20 cellular contexts compared by ENCODE assay signal in genomic region chr16:1169285-1170075, GRCh38. TPM values are rescaled to one million over a fixed set of nuclear protein-coding genes. Genes with fewer than 3 reads are reported as not detected.
DNase-seq lines count a peak whose midpoint lies in the region; ATAC-seq, FAIRE-seq and TF ChIP-seq lines count a peak whose summit lies in the region.
"Had no signal": no experiment of that assay in that cellular context is flagged by ENCODE, and none has a peak within 500 bp of the region (broad histone marks: within the 10 kb centered on the region; RNA-seq: fewer than 3 reads in every experiment).

No MANE protein-coding gene starts in this region.

- no peak overlapping the region for H3K27ac ChIP-seq in H1 (ENCODE audit: low read depth, low read length)
- H3K27ac ChIP-seq in mesenchymal stem cell (ENCODE audit: low read length, poor library complexity, severe bottlenecking): no peak overlapping the region
- no peak overlapping the region for H3K27ac ChIP-seq in smooth muscle cell (ENCODE audit: low read depth)
- H3K27ac ChIP-seq: psoas muscle, SJSA1 had no signal

- H3K4ac ChIP-seq in H1 (replicated peaks; ENCODE audit: insufficient read length, low read depth, low read length) (no peak overlapping the region), mesenchymal stem cell (ENCODE audit: low read depth in 1 of 2, low read length in 2 of 2) (no peak overlapping the region)

- H3K79me1 ChIP-seq in H1 (ENCODE audit: low read depth, low read length): peaks cover 12% of the 10 kb centered on the region
- no peaks in the 10 kb centered on the region for H3K79me1 ChIP-seq in mesenchymal stem cell (replicated peaks; ENCODE audit: low read length, poor library complexity, severe bottlenecking)

- H3K36me3 ChIP-seq in H7 (replicated peaks; ENCODE audit: control insufficient read depth, insufficient read depth, low read length): no peaks in the 10 kb centered on the region
- H3K36me3 ChIP-seq in H1 (ENCODE audit: control insufficient read depth in 2 of 4, insufficient read depth in 4 of 4, low read length in 3 of 4): no peaks in the 10 kb centered on the region
- H3K36me3 ChIP-seq in mesenchymal stem cell (ENCODE audit: control insufficient read depth in 1 of 2, insufficient read depth in 2 of 2, low read depth in 1 of 2, low read length in 2 of 2): no peaks in the 10 kb centered on the region
- H3K36me3 ChIP-seq in smooth muscle cell (ENCODE audit: low read depth): no peaks in the 10 kb centered on the region
- H3K36me3 ChIP-seq: SJSA1 had no signal

- H3K4me3 ChIP-seq in H7 (ENCODE audit: insufficient read depth, low read depth, low read length) (no peak overlapping the region), H1 (ENCODE audit: extremely low read depth in 1 of 4, insufficient read depth in 2 of 4, low read depth in 3 of 4, low read length in 4 of 4) (no peak overlapping the region), mesenchymal stem cell (ENCODE audit: insufficient read depth in 1 of 2, low read depth in 1 of 2, low read length in 2 of 2) (peak overlapping the region in 1 of 2 experiments; percentile 8), smooth muscle cell (no peak overlapping the region)
- H3K4me3 ChIP-seq: psoas muscle, SJSA1 had no signal

- H3K4me2 ChIP-seq in H1 (ENCODE audit: insufficient read depth in 1 of 2, low read depth in 2 of 2, low read length in 2 of 2) (no peak overlapping the region), mesenchymal stem cell (ENCODE audit: low read length, poor library complexity, severe bottlenecking) (no peak overlapping the region), smooth muscle cell (peak overlapping the region; percentile 74)

- no peak overlapping the region for H3K18ac ChIP-seq in H1 (ENCODE audit: extremely low read depth, low read length)
- H3K18ac ChIP-seq in mesenchymal stem cell (ENCODE audit: low read depth in 1 of 2, low read length in 2 of 2): peak overlapping the region in 1 of 2 experiments; percentile 69

- no peaks in the 10 kb centered on the region for H3K27me3 ChIP-seq in H7 (ENCODE audit: control insufficient read depth, insufficient read depth, low read length)
- H3K27me3 ChIP-seq in H1 (replicated peaks in 1 of 4; ENCODE audit: control insufficient read depth in 3 of 4, extremely low read depth in 1 of 4, insufficient read depth in 3 of 4, low read length in 3 of 4): no peaks in the 10 kb centered on the region
- H3K27me3 ChIP-seq in mesenchymal stem cell (ENCODE audit: control insufficient read depth in 1 of 2, insufficient read depth in 1 of 2, low read length in 2 of 2): peaks cover 38 to 41% of the 10 kb centered on the region in 2 experiments
- no peaks in the 10 kb centered on the region for H3K27me3 ChIP-seq in smooth muscle cell (ENCODE audit: low read depth)

- TF ChIP-seq POLR2A in H1 (IDR thresholded peaks at IDR 0.05; ENCODE audit: control extremely low read depth in 1 of 2, low read depth in 2 of 2, low read length in 2 of 2): no peak

- H3K23ac ChIP-seq in H1 (ENCODE audit: insufficient read length) (no peak overlapping the region), mesenchymal stem cell (ENCODE audit: low read length in 2 of 2) (no peak overlapping the region)

- no peak overlapping the region for H4K5ac ChIP-seq in H1 (ENCODE audit: insufficient read length, low read depth, low read length)

- H2AFZ ChIP-seq in H1 (ENCODE audit: low read length) (no peak overlapping the region), mesenchymal stem cell (ENCODE audit: low read depth, low read length) (no peak overlapping the region), smooth muscle cell (ENCODE audit: low read depth) (no peak overlapping the region)

- H3K14ac ChIP-seq in H1 (ENCODE audit: insufficient read length) (no peak overlapping the region), mesenchymal stem cell (ENCODE audit: low read length in 2 of 2) (no peak overlapping the region)

- H2AK5ac ChIP-seq in H1 (ENCODE audit: low read depth, low read length) (no peak overlapping the region), mesenchymal stem cell (ENCODE audit: low read length, severe bottlenecking) (no peak overlapping the region)

- H3K56ac ChIP-seq in H1 (replicated peaks; ENCODE audit: insufficient read length, low read depth, low read length): no peak overlapping the region

- FAIRE-seq in H1 (lab: Jason Lieb, UNC): no peak

- H4K20me1 ChIP-seq in H1 (replicated peaks in 1 of 2; ENCODE audit: control insufficient read depth in 1 of 2, insufficient read depth in 2 of 2, low read length in 2 of 2) (peaks cover 16 to 31% of the 10 kb centered on the region in 2 experiments), smooth muscle cell (ENCODE audit: low read depth) (peaks cover 1% of the 10 kb centered on the region)

- no peak for TF ChIP-seq EP300 in H1 (IDR thresholded peaks at IDR 0.05; ENCODE audit: borderline replicate concordance in 1 of 2, low read depth in 2 of 2, low read length in 2 of 2)

- H2BK15ac ChIP-seq in H1 (ENCODE audit: low read length): no peak overlapping the region
- no peak overlapping the region for H2BK15ac ChIP-seq in mesenchymal stem cell (ENCODE audit: low read depth, poor library complexity, severe bottlenecking)

- H4K8ac ChIP-seq in H1 (ENCODE audit: extremely low read depth, insufficient read depth, low read length) (peak overlapping the region; percentile 57; the same call in 1 of the 2 replicates), mesenchymal stem cell (ENCODE audit: low read length) (no peak overlapping the region)

- H2BK120ac ChIP-seq in H1 (replicated peaks; ENCODE audit: low read depth, low read length): no peak overlapping the region
- H2BK120ac ChIP-seq in mesenchymal stem cell (ENCODE audit: low read depth, low read length): no peak overlapping the region

- H2BK20ac ChIP-seq in H1 (ENCODE audit: low read length): no peak overlapping the region

- DNase-seq in H7: peak; percentile 73
- DNase-seq in H1 (ENCODE audit: low read depth in 1 of 2, low spot score in 2 of 2): no peak
- peak; percentile 12 for DNase-seq in mesenchymal stem cell
- no peak for DNase-seq in smooth muscle cell (lab: John Stamatoyannopoulos, UW; ENCODE audit: unreplicated experiment)
- DNase-seq in NCI-H1092 treated with DMSO at 0.1 percent for 48 hours (lab: John Stamatoyannopoulos, UW): no peak
- DNase-seq in iPS-NIHi7 (ENCODE audit: extremely low spot score): no peak
- no peak for DNase-seq in activated CD8-positive, alpha-beta memory T cell treated with anti-CD3 and anti-CD28 coated beads for 24 hours
- DNase-seq: Caco-2; effector memory CD4-positive, alpha-beta T cell; EL; naive thymus-derived CD4-positive, alpha-beta T cell; NCI-H1048; NCI-H526 treated with DMSO at 0.1 percent for 48 hours; OCI-M1; psoas muscle; stimulated activated naive CD8-positive, alpha-beta T cell treated with anti-CD3 and anti-CD28 coated beads, Interleukin-15, amount 100 ng/mL, for 72 hours; T-helper 2 cell had no signal

- no peak for TF ChIP-seq CTCF in H1 (IDR thresholded peaks at IDR 0.05; ENCODE audit: control extremely low read depth in 1 of 3, insufficient read depth in 1 of 3, low read depth in 1 of 3, low read length in 3 of 3)
- TF ChIP-seq CTCF in smooth muscle cell (IDR thresholded peaks at IDR 0.05; ENCODE audit: borderline replicate concordance, insufficient read depth, poor library complexity, severe bottlenecking): no peak

- no peak for ATAC-seq in HG03108 (IDR thresholded peaks at IDR 0.05; ENCODE audit: unreplicated experiment)
- ATAC-seq: naive thymus-derived CD4-positive, alpha-beta T cell; psoas muscle; stimulated activated naive CD8-positive, alpha-beta T cell treated with anti-CD3 and anti-CD28 coated beads, Interleukin-15, amount 100 ng/mL, for 72 hours; WTC11 had no signal

- no peak for TF ChIP-seq RAD21 in H1 (IDR thresholded peaks at IDR 0.05 in 1 of 2, conservative IDR thresholded peaks at IDR 0.05 in 1 of 2; ENCODE audit: low read depth in 2 of 2, low read length in 2 of 2)

- H2BK5ac ChIP-seq in H1 (ENCODE audit: low read depth, low read length) (no peak overlapping the region), mesenchymal stem cell (ENCODE audit: low read depth, low read length, poor library complexity, severe bottlenecking) (no peak overlapping the region)

- H3K9ac ChIP-seq in H1 (replicated peaks in 1 of 4; ENCODE audit: extremely low read depth in 1 of 4, low read depth in 3 of 4, low read length in 3 of 4) (no peak overlapping the region), mesenchymal stem cell (ENCODE audit: low read length) (no peak overlapping the region), smooth muscle cell (ENCODE audit: low read depth) (no peak overlapping the region)

- H3K4me1 ChIP-seq in H1 (replicated peaks in 1 of 4; ENCODE audit: control insufficient read depth in 3 of 4, insufficient read depth in 4 of 4, low read length in 3 of 4) (peaks cover 0 to 4% (median under 1%) of the 10 kb centered on the region in 4 experiments; a peak in 1 of 7 replicates), mesenchymal stem cell (ENCODE audit: control insufficient read depth, insufficient read depth, low read depth, low read length) (peaks cover 21% of the 10 kb centered on the region), smooth muscle cell (ENCODE audit: low read depth) (peaks cover 13% of the 10 kb centered on the region)
- H3K4me1 ChIP-seq: Caco-2, psoas muscle had no signal

- CTCF ChIA-PET in H1 (lab: Charles Lee; ENCODE audit: partially characterized antibody): interaction anchor here (0.6 to 1.9 kb wide), 4 partner anchors 12 to 43 kb away, joined by 3 to 6 read pairs (median 4); no protein-coding TSS in a partner anchor

- H3K79me2 ChIP-seq in H1 (ENCODE audit: control insufficient read depth in 1 of 2, insufficient read depth in 2 of 2, low read length in 2 of 2) (peaks cover 0 to 8% of the 10 kb centered on the region in 2 experiments; a peak in 1 of 4 replicates), smooth muscle cell (ENCODE audit: low read depth) (no peaks in the 10 kb centered on the region)

- POLR2A ChIA-PET in H1 (lab: Charles Lee; ENCODE audit: partially characterized antibody): interaction anchor here (1.0 kb wide), 1 partner anchor 18 kb away, joined by 3 read pairs; no protein-coding TSS in a partner anchor

- H4K91ac ChIP-seq in H1 (replicated peaks; ENCODE audit: insufficient read length, low read length) (no peak overlapping the region), mesenchymal stem cell (ENCODE audit: low read length) (no peak overlapping the region)

- H2BK12ac ChIP-seq in H1 (ENCODE audit: low read depth, low read length) (no peak overlapping the region), mesenchymal stem cell (ENCODE audit: low read length in 2 of 2) (no peak overlapping the region)

- H3F3A ChIP-seq in smooth muscle cell (ENCODE audit: low read depth): no peaks in the 10 kb centered on the region

- H3K9me3 ChIP-seq in H1 (ENCODE audit: insufficient read depth in 2 of 2, low read depth in 1 of 2, low read length in 1 of 2) (no peaks in the 10 kb centered on the region), mesenchymal stem cell (ENCODE audit: control insufficient read depth, low read length) (no peaks in the 10 kb centered on the region), smooth muscle cell (replicated peaks; ENCODE audit: low read depth) (no peaks in the 10 kb centered on the region)
- H3K9me3 ChIP-seq: Caco-2, psoas muscle, SJSA1 had no signal

- 88% methylated on average over 37 of the region's 45 CpGs; no CpG with 5 or more reads in 1 of the 2 experiments for WGBS in H1 (ENCODE audit: extremely low coverage in 1 of 2, insufficient coverage in 1 of 2, insufficient read length in 1 of 2, insufficient replicate concordance in 2 of 2, low coverage in 1 of 2, low lambda C conversion rate in 2 of 2, missing lambda C conversion rate in 1 of 2), 2 experiments
- 63% methylated on average over 45 of the region's 45 CpGs for WGBS in mesenchymal stem cell
- 64% methylated on average over 45 of the region's 45 CpGs for WGBS in smooth muscle cell (ENCODE audit: low lambda C conversion rate)

- H3K23me2 ChIP-seq in H1 (ENCODE audit: low read depth, low read length): no peaks in the 10 kb centered on the region

RNA-seq across cellular contexts. Expression of gene CACNA1H, which starts 16.6 kb away (rescaled TPM):
- total RNA-seq in H7 (2014; rRNA removed; shearing (Covaris generic)): 24.8 and 27.3 TPM in 2 replicates
- total RNA-seq in H1 (2021; fragmentation: NEBNext Ultra II Directional; extraction: Animal tissue kit (Norgen Biotek cat#: 25700)): 27.2 and 28.7 TPM in 2 replicates
- polyA plus RNA-seq in H1 (2011; rRNA removed): 14.0 and 27.4 TPM in 2 replicates
- polyA plus RNA-seq in H1 (2011; cell fraction: cytosol; rRNA removed): 21.0 TPM
- 192 TPM for polyA plus RNA-seq in H1 (2011; cell fraction: nucleus; rRNA removed)
- polyA plus RNA-seq in H1 (2012, experiment 1 of 2): 17.0 to 33.1 TPM (median 28.7 TPM) in 4 replicates
- 13.4 TPM for polyA plus RNA-seq in H1 (2012, experiment 2 of 2)
- 23.4 TPM for polyA plus RNA-seq in H1 (2013, experiment 1 of 2)
- polyA plus RNA-seq in H1 (2013, experiment 2 of 2): 21.4 TPM
- polyA minus RNA-seq in H1 (2011; rRNA and poly(A)+ RNA removed): 19.8 and 20.5 TPM in 2 replicates
- 16.3 TPM for polyA minus RNA-seq in H1 (2011; cell fraction: cytosol; rRNA and poly(A)+ RNA removed)
- 43.3 TPM for polyA minus RNA-seq in H1 (2011; cell fraction: nucleus; rRNA and poly(A)+ RNA removed)
- 1.2 TPM for polyA plus RNA-seq in mesenchymal stem cell (2013, experiment 1 of 2)
- 1.1 TPM for polyA plus RNA-seq in mesenchymal stem cell (2013, experiment 2 of 2)
- total RNA-seq in smooth muscle cell: 1.7 TPM in 2 replicates
- 1.4 and 2.6 TPM in 2 replicates for polyA plus RNA-seq in smooth muscle cell
- total RNA-seq: SJSA1 had no signal

RNA-seq across cellular contexts. Expression of gene TPSG1, which starts 55.6 kb away (rescaled TPM):
- not detected in 2 replicates for total RNA-seq in H7 (2014; rRNA removed; shearing (Covaris generic))
- total RNA-seq in H1 (2021; fragmentation: NEBNext Ultra II Directional; extraction: Animal tissue kit (Norgen Biotek cat#: 25700)): not detected in 2 replicates
- polyA plus RNA-seq in H1 (2011; rRNA removed) (not detected in 2 replicates), smooth muscle cell (not detected in 2 replicates)
- polyA plus RNA-seq in H1 (2011; cell fraction: cytosol; rRNA removed): not detected
- not detected for polyA plus RNA-seq in H1 (2011; cell fraction: nucleus; rRNA removed)
- 0.55 to 0.76 TPM (median 0.67 TPM) in 4 replicates for polyA plus RNA-seq in H1 (2012, experiment 1 of 2)
- not detected for polyA plus RNA-seq in H1 (2012, experiment 2 of 2)
- polyA plus RNA-seq in H1 (2013, experiment 1 of 2): not detected
- polyA plus RNA-seq in H1 (2013, experiment 2 of 2): not detected
- polyA minus RNA-seq in H1 (2011; rRNA and poly(A)+ RNA removed): not detected in 2 replicates
- not detected for polyA minus RNA-seq in H1 (2011; cell fraction: cytosol; rRNA and poly(A)+ RNA removed)
- not detected for polyA minus RNA-seq in H1 (2011; cell fraction: nucleus; rRNA and poly(A)+ RNA removed)
- polyA plus RNA-seq in mesenchymal stem cell (2013, experiment 1 of 2): not detected
- polyA plus RNA-seq in mesenchymal stem cell (2013, experiment 2 of 2): not detected
- not detected in 2 replicates for total RNA-seq in smooth muscle cell
- total RNA-seq: Caco-2; naive thymus-derived CD4-positive, alpha-beta T cell; psoas muscle; SJSA1; WTC11 had no signal
- polyA plus RNA-seq: naive thymus-derived CD4-positive, alpha-beta T cell had no signal

Comparison
In these comparisons a context has a peak if more than half of its experiments do, and no peak if none do; other contexts are left out.
1. DNase-seq: peak in H7 (single experiment) and mesenchymal stem cell (single experiment); none in H1 (0 of 2), smooth muscle cell (single experiment), NCI-H1092 treated with DMSO at 0.1 percent for 48 hours (single experiment), iPS-NIHi7 (single experiment) and activated CD8-positive, alpha-beta memory T cell treated with anti-CD3 and anti-CD28 coated beads for 24 hours (single experiment).